ENCODE assay signal across 8 cellular contexts in genomic region chr1:232630894-232631195, GRCh38. TPM values are rescaled to one million over a fixed set of nuclear protein-coding genes. Genes with fewer than 3 reads are reported as not detected.
DNase-seq lines count a peak whose midpoint lies in the region; ATAC-seq, FAIRE-seq and TF ChIP-seq lines count a peak whose summit lies in the region.

No MANE protein-coding gene starts in this region.

- DNase-seq in CD8-positive, alpha-beta memory T cell, result no peak
- DNase-seq in OCI-LY7 (ENCODE audit: low spot score) (no peak), endothelial cell of umbilical vein (ENCODE audit: low read depth, low spot score) (no peak), osteocyte (ENCODE audit: extremely low spot score, unreplicated experiment) (no peak), MV-4-11 (lab: John Stamatoyannopoulos, UW) (no peak), left lobe of liver (ENCODE audit: low spot score) (no peak)

- H3K27ac Mint-ChIP-seq in CD8-positive, alpha-beta memory T cell, result peak overlapping the region in 4 of 8 donors; percentile 30 to 51 (median 38)
- H3K27ac Mint-ChIP-seq in osteocyte (ENCODE audit: unreplicated experiment), result peak overlapping the region; percentile 94

- FAIRE-seq in endothelial cell of umbilical vein (lab: Jason Lieb, UNC), result no peak

- H3K27me3 Mint-ChIP-seq in CD8-positive, alpha-beta memory T cell, result peaks cover 17 to 52% of the 10 kb centered on the region in 2 donors
- H3K27me3 Mint-ChIP-seq in osteocyte (ENCODE audit: unreplicated experiment), result no peaks in the 10 kb centered on the region

- H3K9me1 ChIP-seq in endothelial cell of umbilical vein (replicated peaks; ENCODE audit: control insufficient read depth, extremely low read depth, insufficient read depth, low read length), result no peaks in the 10 kb centered on the region

- no peak overlapping the region for H3K27ac ChIP-seq in CD8-positive, alpha-beta memory T cell (ENCODE audit: low read depth, low read length)
- H3K27ac ChIP-seq in OCI-LY7 (ENCODE audit: low read depth, low read length, poor library complexity, severe bottlenecking) (peak overlapping the region; percentile 62), endothelial cell of umbilical vein (ENCODE audit: insufficient read depth, low read depth, low read length) (no peak overlapping the region)

- peak overlapping the region; percentile 84 to 96 (median 88) for H3K4me3 Mint-ChIP-seq in CD8-positive, alpha-beta memory T cell
- peak overlapping the region; percentile 86 for H3K4me3 Mint-ChIP-seq in osteocyte (ENCODE audit: unreplicated experiment)

- H2AFZ ChIP-seq in OCI-LY7 (ENCODE audit: low read length), result peak overlapping the region; percentile 85; the same call in 1 of the 2 replicates
- H2AFZ ChIP-seq in endothelial cell of umbilical vein (ENCODE audit: low read depth, low read length), result peak overlapping the region; percentile 74

- intact Hi-C loops in OCI-LY7 (cut with micrococcal nuclease; ENCODE audit: unreplicated experiment), result loop anchor here (1.0 to 10.0 kb wide), 3 partner anchors 174 to 765 kb away; partner anchors contain the start of gene MAP10
- intact Hi-C loops in endothelial cell of umbilical vein (cut with micrococcal nuclease), result loop anchor here (1.0 to 5.0 kb wide), 9 partner anchors 54 to 1004 kb away; partner anchors contain the start of genes DISC1 and NTPCR

- H3K4me1 ChIP-seq in CD8-positive, alpha-beta memory T cell (ENCODE audit: insufficient read depth, low read length), result peaks cover 9% of the 10 kb centered on the region
- H3K4me1 ChIP-seq in OCI-LY7 (ENCODE audit: insufficient read depth, low read length, poor library complexity, severe bottlenecking), result peaks cover 36% of the 10 kb centered on the region
- H3K4me1 ChIP-seq in endothelial cell of umbilical vein (ENCODE audit: control insufficient read depth, extremely low read depth, insufficient read depth, low read length), result peaks cover 16% of the 10 kb centered on the region

- CTCF ChIA-PET in CD8-positive, alpha-beta memory T cell (lab: Charles Lee), result no interaction called here
- CTCF ChIA-PET in OCI-LY7 (lab: Charles Lee; ENCODE audit: unreplicated experiment) (no interaction called here), endothelial cell of umbilical vein (lab: Charles Lee) (interaction anchor here (0.8 to 0.9 kb wide), 2 partner anchors 375 to 765 kb away, joined by 3 read pairs; no protein-coding TSS in a partner anchor)

- peaks cover 0 to 3% (median 0%) of the 10 kb centered on the region in 3 donors for H3K36me3 Mint-ChIP-seq in CD8-positive, alpha-beta memory T cell
- no peaks in the 10 kb centered on the region for H3K36me3 Mint-ChIP-seq in osteocyte (ENCODE audit: unreplicated experiment)

- no peaks in the 10 kb centered on the region for H3K9me3 Mint-ChIP-seq in CD8-positive, alpha-beta memory T cell
- no peaks in the 10 kb centered on the region for H3K9me3 Mint-ChIP-seq in osteocyte (ENCODE audit: unreplicated experiment)

- H3K4me1 Mint-ChIP-seq in CD8-positive, alpha-beta memory T cell, result peaks cover 26 to 41% (median 30%) of the 10 kb centered on the region in 3 donors
- H3K4me1 Mint-ChIP-seq in osteocyte (ENCODE audit: unreplicated experiment), result peaks cover 32% of the 10 kb centered on the region

- H3K9me2 ChIP-seq in OCI-LY7 (ENCODE audit: insufficient read depth, low read length), result no peaks in the 10 kb centered on the region

- BruUV-seq in OCI-LY7 (replicated peaks; lab: Mats Ljungman, UMichigan) (no TSS peak), endothelial cell of umbilical vein (replicated peaks; lab: Mats Ljungman, UMichigan) (no TSS peak)

- H3K4me2 ChIP-seq in OCI-LY7 (ENCODE audit: low read length) (peak overlapping the region; percentile 91), endothelial cell of umbilical vein (ENCODE audit: insufficient read depth, low read length) (peak overlapping the region; percentile 51)

- peak overlapping the region; percentile 63 for H3K9ac ChIP-seq in endothelial cell of umbilical vein (replicated peaks; ENCODE audit: extremely low read depth, insufficient read depth, low read length)

- POLR2A ChIA-PET in CD8-positive, alpha-beta memory T cell (lab: Charles Lee), result no interaction called here
- POLR2A ChIA-PET in OCI-LY7 (lab: Charles Lee), result interaction anchor here (0.7 to 0.8 kb wide), 2 partner anchors 14 to 52 kb away, joined by 3 to 4 read pairs; no protein-coding TSS in a partner anchor
- POLR2A ChIA-PET in endothelial cell of umbilical vein (lab: Charles Lee), result no interaction called here

- ATAC-seq in left lobe of liver (no peak), HG02938 (IDR thresholded peaks at IDR 0.05; ENCODE audit: unreplicated experiment) (no peak), GM21723 (IDR thresholded peaks at IDR 0.05; ENCODE audit: unreplicated experiment) (no peak)

- no peaks in the 10 kb centered on the region for H3K27me3 ChIP-seq in CD8-positive, alpha-beta memory T cell (ENCODE audit: insufficient read depth, low read length, poor library complexity, severe bottlenecking)
- no peaks in the 10 kb centered on the region for H3K27me3 ChIP-seq in endothelial cell of umbilical vein (ENCODE audit: control insufficient read depth in 2 of 2, insufficient read depth in 2 of 2, low read length in 2 of 2)

- dilution Hi-C loops in endothelial cell of umbilical vein (cut with MboI; ENCODE audit: extremely low pct_ligation_motif_present, low sequenced_read_pairs), result no loop called here

- H4K20me1 ChIP-seq in OCI-LY7 (ENCODE audit: insufficient read depth, low read length) (no peaks in the 10 kb centered on the region), endothelial cell of umbilical vein (replicated peaks; ENCODE audit: control insufficient read depth, extremely low read depth, insufficient read depth, low read length) (no peaks in the 10 kb centered on the region)

- no peaks in the 10 kb centered on the region for H3K9me3 ChIP-seq in CD8-positive, alpha-beta memory T cell (ENCODE audit: low read length)
- H3K9me3 ChIP-seq in OCI-LY7 (ENCODE audit: low read length) (no peaks in the 10 kb centered on the region), endothelial cell of umbilical vein (replicated peaks; ENCODE audit: control insufficient read depth, insufficient read depth, low read length) (no peaks in the 10 kb centered on the region)

- H3K36me3 ChIP-seq in CD8-positive, alpha-beta memory T cell (ENCODE audit: insufficient read depth, low read length), result no peaks in the 10 kb centered on the region
- H3K36me3 ChIP-seq in OCI-LY7 (ENCODE audit: insufficient read depth, low read length) (no peaks in the 10 kb centered on the region), endothelial cell of umbilical vein (ENCODE audit: control insufficient read depth in 2 of 2, extremely low read depth in 1 of 2, insufficient read depth in 2 of 2, low read length in 2 of 2) (no peaks in the 10 kb centered on the region)

- H3K79me2 ChIP-seq in OCI-LY7 (ENCODE audit: insufficient read depth, low read depth, low read length), result peaks cover 23% of the 10 kb centered on the region; the same call in 1 of the 2 replicates
- peaks cover 2% of the 10 kb centered on the region for H3K79me2 ChIP-seq in endothelial cell of umbilical vein (ENCODE audit: control insufficient read depth, insufficient read depth, low read length)

- TF ChIP-seq POLR2A in endothelial cell of umbilical vein (IDR thresholded peaks at IDR 0.05; ENCODE audit: low read depth, low read length), result no peak

- peak overlapping the region; percentile 32 for H3K4me3 ChIP-seq in CD8-positive, alpha-beta memory T cell (ENCODE audit: low read length)
- H3K4me3 ChIP-seq in OCI-LY7 (ENCODE audit: low read depth, low read length, poor library complexity, severe bottlenecking) (peak overlapping the region; percentile 73), endothelial cell of umbilical vein (replicated peaks in 1 of 3; ENCODE audit: insufficient read depth in 1 of 3, low read depth in 1 of 3, low read length in 3 of 3) (peak overlapping the region; percentile 28 to 83 (median 68))

- TF ChIP-seq CTCF in OCI-LY7 (conservative IDR thresholded peaks at IDR 0.05; ENCODE audit: low read length) (0 out of 2 replicates have a peak, but pooled peaks have one; percentile 33), endothelial cell of umbilical vein (IDR thresholded peaks at IDR 0.05; ENCODE audit: extremely low read depth in 1 of 2, insufficient read depth in 1 of 2, low read depth in 1 of 2, low read length in 2 of 2) (peak in 1 of 2 donors; percentile 1), osteocyte (IDR thresholded peaks at IDR 0.05) (no peak)

TF ChIP-seq in endothelial cell of umbilical vein, 7 proteins besides CTCF, POLR2A, EP300 and RAD21:
- TF ChIP-seq MYC (IDR thresholded peaks at IDR 0.05; ENCODE audit: low read depth, low read length) (no peak), MAX (IDR thresholded peaks at IDR 0.05; ENCODE audit: insufficient read depth, insufficient read length) (no peak), EZH2 (IDR thresholded peaks at IDR 0.05; ENCODE audit: borderline replicate concordance, low read depth, low read length, severe bottlenecking) (no peak), FOS (IDR thresholded peaks at IDR 0.05; ENCODE audit: borderline replicate concordance, insufficient read depth, low read length) (no peak), JUN (IDR thresholded peaks at IDR 0.05; ENCODE audit: borderline replicate concordance, insufficient read depth, insufficient read length, low read depth) (no peak)

RNA-seq across cellular contexts. Expression of gene SIPA1L2, which starts 0.9 kb away (rescaled TPM):
- total RNA-seq in CD8-positive, alpha-beta memory T cell, result 10 to 100 TPM in 1 of 2 experiments, 1 to 10 TPM in 1; 10.0 to 12.2 TPM
- 1.4 TPM for polyA plus RNA-seq in CD8-positive, alpha-beta memory T cell
- total RNA-seq in OCI-LY7 (2014; rRNA removed; shearing (Covaris generic)), result 13.5 and 16.0 TPM in 2 replicates
- 6.2 and 7.8 TPM in 2 replicates for total RNA-seq in OCI-LY7 (2022)
- total RNA-seq in endothelial cell of umbilical vein, result 12.8 and 14.2 TPM in 2 replicates
- polyA plus RNA-seq in endothelial cell of umbilical vein, result 3.6 TPM in 2 replicates
- 3.5 and 3.7 TPM in 2 replicates for polyA plus RNA-seq in endothelial cell of umbilical vein (2011; cell fraction: cytosol; rRNA removed)
- polyA plus RNA-seq in endothelial cell of umbilical vein (2011; cell fraction: nucleus; rRNA removed), result 10.2 and 11.9 TPM in 2 replicates
- 6.8 and 9.4 TPM in 2 replicates for polyA plus RNA-seq in endothelial cell of umbilical vein (2012)
- polyA minus RNA-seq in endothelial cell of umbilical vein, result 9.0 and 15.3 TPM in 2 replicates
- polyA minus RNA-seq in endothelial cell of umbilical vein (2011; cell fraction: cytosol; rRNA and poly(A)+ RNA removed), result 0.72 TPM
- polyA minus RNA-seq in endothelial cell of umbilical vein (2011; cell fraction: nucleus; rRNA and poly(A)+ RNA removed), result 15.0 and 18.6 TPM in 2 replicates
- total RNA-seq in osteocyte, result 12.3 and 14.5 TPM in 2 replicates
- total RNA-seq in left lobe of liver, result 3.0 TPM
